In genomic region chr11:13256216-13256615, GRCh38 we compare ENCODE assay signal across 27 cellular contexts. TPM values are rescaled to one million over a fixed set of nuclear protein-coding genes. Genes with fewer than 3 reads are reported as not detected.
"Had no signal": no experiment of that assay in that cellular context is flagged by ENCODE, and none has a peak within 500 bp of the region (broad histone marks: within the 10 kb centered on the region; RNA-seq: fewer than 3 reads in every experiment).

No MANE protein-coding gene starts in this region.

- H3K27me3 ChIP-seq: brain microvascular endothelial cell, MG63 had no signal

- H3K4me2 ChIP-seq: KMS-11 had no signal

- H3K9me3 ChIP-seq: MG63 had no signal

- H3K36me3 ChIP-seq: brain microvascular endothelial cell, MG63 had no signal

- H3K9ac ChIP-seq: KMS-11 had no signal

- ATAC-seq: activated T-cell treated with anti-CD3 and anti-CD28 coated beads, Interleukin-2, amount 50 U/mL, for 4 hours; T-cell had no signal

- H3K4me3 ChIP-seq: MG63 had no signal

- DNase-seq: activated CD4-positive, alpha-beta memory T cell treated with anti-CD3 and anti-CD28 coated beads for 36 hours; activated CD4-positive, alpha-beta T cell treated with anti-CD3 and anti-CD28 coated beads, Interleukin-2, amount 10 ng/mL, durations not matched to agents 7 days and 5 days; activated CD4-positive, CD25-positive, alpha-beta regulatory T cell; activated CD8-positive, alpha-beta memory T cell treated with anti-CD3 and anti-CD28 coated beads for 24 hours; activated effector memory CD4-positive, alpha-beta T cell treated with anti-CD3 and anti-CD28 coated beads, Interleukin-2, amount 50 U/mL, for 16 hours; activated naive CD4-positive, alpha-beta T cell treated with Interleukin-2 at 50 U/mL for 16 hours; activated T-cell treated with anti-CD3 and anti-CD28 coated beads, Interleukin-2, amount 50 U/mL, for 4 hours; amygdala; brain microvascular endothelial cell; MG63; MV-4-11; NCI-H1092 treated with DMSO at 0.1 percent for 48 hours; NCI-H1417 treated with DMSO at 0.1 percent for 48 hours; NCI-H1694; NCI-H2029; NCI-H2107; NCI-H2171 treated with DMSO at 0.1 percent for 48 hours; NCI-H345; NCI-H510A; NCI-H526 treated with DMSO at 0.1 percent for 48 hours; NCI-H82; SIG-M5; T-cell; T-helper 2 cell had no signal

- H3K27ac ChIP-seq: brain microvascular endothelial cell, KMS-11, VCaP had no signal

RNA-seq across cellular contexts. Expression of gene BMAL1, which starts 21.4 kb away (rescaled TPM):
- total RNA-seq: OCI-LY7 had no signal
